ENCODE assay signal across 29 cellular contexts in the genomic region with DNA sequence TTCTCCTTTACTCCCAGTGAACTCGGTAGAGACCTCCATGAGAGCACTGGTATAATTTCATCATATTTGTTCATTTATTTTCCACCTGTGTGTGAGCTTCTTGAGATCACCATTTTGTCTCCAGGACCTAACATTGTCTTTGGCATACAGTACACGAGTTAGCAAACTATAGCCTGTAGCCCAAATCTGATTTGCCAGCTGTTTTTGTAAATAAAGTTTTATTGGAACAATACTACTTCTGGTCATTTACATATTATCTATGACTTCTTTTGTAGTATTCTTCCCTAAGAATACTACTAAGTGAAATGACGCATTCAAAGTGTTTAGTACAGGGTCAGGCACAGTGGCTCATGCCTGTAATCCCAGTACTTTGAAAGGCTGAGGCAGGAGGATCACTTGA.
"Had no signal": no experiment of that assay in that cellular context is flagged by ENCODE, and none has a peak within 500 bp of the region (broad histone marks: within the 10 kb centered on the region; RNA-seq: fewer than 3 reads in every experiment).

No MANE protein-coding gene starts in this region.

- H3K36me3 ChIP-seq: colonic mucosa, esophagus muscularis mucosa, esophagus squamous epithelium, gastrocnemius medialis, gastroesophageal sphincter, heart left ventricle, heart right ventricle had no signal

- H3K4me3 ChIP-seq: colonic mucosa, coronary artery, dorsolateral prefrontal cortex, esophagus muscularis mucosa, esophagus squamous epithelium, gastrocnemius medialis, gastroesophageal sphincter, heart left ventricle, heart right ventricle had no signal

- H3K27ac ChIP-seq: colonic mucosa, coronary artery, dorsolateral prefrontal cortex, epithelial cell of prostate, esophagus muscularis mucosa, esophagus squamous epithelium, foreskin keratinocyte, gastrocnemius medialis, gastroesophageal sphincter, heart left ventricle, heart right ventricle had no signal

- FAIRE-seq: colon, endometrium, endothelial cell of umbilical vein, frontal cortex had no signal

- DNase-seq: colonic mucosa; cortex of kidney; dermis blood vessel endothelial cell; dorsolateral prefrontal cortex; effector CD4-positive, alpha-beta T cell; effector CD8-positive, alpha-beta T cell; effector memory CD4-positive, alpha-beta T cell; effector memory CD8-positive, alpha-beta T cell; endodermal cell; erythroblast; esophagus squamous epithelium; foreskin fibroblast; foreskin keratinocyte; foreskin melanocyte; gastrocnemius medialis; glutamatergic neuron; head of caudate nucleus; heart left ventricle; heart right ventricle had no signal

- H3K9me3 ChIP-seq: colonic mucosa, esophagus muscularis mucosa, esophagus squamous epithelium, gastrocnemius medialis, gastroesophageal sphincter had no signal

- H3K27me3 ChIP-seq: colonic mucosa, esophagus muscularis mucosa, esophagus squamous epithelium, gastrocnemius medialis, gastroesophageal sphincter, heart left ventricle, heart right ventricle had no signal

- H3K4me1 Mint-ChIP-seq: endodermal cell had no signal

- H3K4me3 Mint-ChIP-seq: dendritic cell treated with granulocyte-macrophage colony-stimulating factor and Interleukin-4, amounts not matched to agents 40 ng/mL and 50 ng/mL, for 4 days; effector memory CD8-positive, alpha-beta T cell; endodermal cell had no signal

- H3K27me3 Mint-ChIP-seq: effector memory CD8-positive, alpha-beta T cell had no signal

- H3K4me1 ChIP-seq: colonic mucosa, foreskin keratinocyte, gastrocnemius medialis, gastroesophageal sphincter had no signal

- ATAC-seq: effector memory CD8-positive, alpha-beta T cell; esophagus mucosa; foreskin keratinocyte; gastrocnemius medialis; gastroesophageal sphincter; heart left ventricle; heart right ventricle had no signal

- H3K27ac Mint-ChIP-seq: dendritic cell treated with granulocyte-macrophage colony-stimulating factor and Interleukin-4, amounts not matched to agents 40 ng/mL and 50 ng/mL, for 4 days; effector memory CD8-positive, alpha-beta T cell; endodermal cell had no signal
